7 cellular contexts compared by ENCODE assay signal in the genomic region with DNA sequence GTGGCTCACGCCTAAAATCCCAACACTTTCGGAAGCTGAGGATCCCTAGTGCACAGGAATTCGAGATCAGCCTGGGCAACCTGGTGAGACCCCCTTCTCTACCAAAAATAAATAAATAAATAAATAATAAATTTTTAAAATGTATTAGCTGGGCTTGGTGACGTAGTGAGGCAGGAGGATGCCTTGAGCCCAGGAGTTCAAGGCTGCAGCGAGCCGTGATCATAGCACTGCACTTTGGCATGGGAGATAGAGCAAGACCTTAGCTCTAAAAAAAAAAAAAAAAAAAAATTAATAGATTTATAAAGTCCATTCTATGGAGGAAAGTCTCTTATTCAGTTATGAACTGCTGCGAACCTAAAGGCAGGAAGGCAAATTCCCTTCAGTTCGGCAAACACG. TPM values are rescaled to one million over a fixed set of nuclear protein-coding genes. Genes with fewer than 3 reads are reported as not detected.
DNase-seq lines count a peak whose midpoint lies in the region; ATAC-seq, FAIRE-seq and TF ChIP-seq lines count a peak whose summit lies in the region.

No MANE protein-coding gene starts in this region.

- H3K4me1 Mint-ChIP-seq in activated CD8-positive, alpha-beta T cell treated with anti-CD3 and anti-CD28 coated beads for 36 hours (ENCODE audit: low read depth) = peaks cover 10% of the 10 kb centered on the region
- peaks cover 13% of the 10 kb centered on the region for H3K4me1 Mint-ChIP-seq in stimulated activated effector memory CD8-positive, alpha-beta T cell treated with anti-CD3 and anti-CD28 coated beads, Interleukin-12 subunit alpha, Interleukin-12 subunit beta, amount 100 ng/mL, for 72 hours

- no peaks in the 10 kb centered on the region for H3K36me3 ChIP-seq in iPS-15b (ENCODE audit: control insufficient read depth, insufficient read depth, low read length)

- POLR2A ChIA-PET in activated CD8-positive, alpha-beta T cell treated with anti-CD3 and anti-CD28 coated beads for 36 hours (lab: Charles Lee) = no interaction called here

- peak overlapping the region; percentile 85 for H3K9ac ChIP-seq in iPS-15b (ENCODE audit: low read depth, low read length)

- DNase-seq in HFF-Myc (ENCODE audit: extremely low read depth, low read depth) (no peak), NOMO-1 treated with dmso at 0.1 percent for 144 hours (lab: John Stamatoyannopoulos, UW; ENCODE audit: unreplicated experiment) (no peak), H54 (ENCODE audit: insufficient read length, low spot score) (no peak)
- DNase-seq in activated CD8-positive, alpha-beta T cell treated with anti-CD3 and anti-CD28 coated beads for 36 hours = no peak
- DNase-seq in stimulated activated effector memory CD8-positive, alpha-beta T cell treated with anti-CD3 and anti-CD28 coated beads, Interleukin-12 subunit alpha, Interleukin-12 subunit beta, amount 100 ng/mL, for 72 hours (ENCODE audit: low spot score in 2 of 2) = no peak

- no peak for FAIRE-seq in H54 (lab: Jason Lieb, UNC)

- no peaks in the 10 kb centered on the region for H3K27me3 ChIP-seq in iPS-15b (ENCODE audit: control insufficient read depth, insufficient read depth, low read length)

- CTCF ChIA-PET in activated CD8-positive, alpha-beta T cell treated with anti-CD3 and anti-CD28 coated beads for 36 hours (lab: Charles Lee) = no interaction called here

- intact Hi-C loops in activated CD8-positive, alpha-beta T cell treated with anti-CD3 and anti-CD28 coated beads for 36 hours (cut with micrococcal nuclease) = no loop called here

- H3K36me3 Mint-ChIP-seq in activated CD8-positive, alpha-beta T cell treated with anti-CD3 and anti-CD28 coated beads for 36 hours (ENCODE audit: low read depth) = no peaks in the 10 kb centered on the region
- peaks cover 5% of the 10 kb centered on the region for H3K36me3 Mint-ChIP-seq in stimulated activated effector memory CD8-positive, alpha-beta T cell treated with anti-CD3 and anti-CD28 coated beads, Interleukin-12 subunit alpha, Interleukin-12 subunit beta, amount 100 ng/mL, for 72 hours

- H3K27me3 Mint-ChIP-seq in activated CD8-positive, alpha-beta T cell treated with anti-CD3 and anti-CD28 coated beads for 36 hours = no peaks in the 10 kb centered on the region

- peak overlapping the region; percentile 97 for H3K4me3 Mint-ChIP-seq in activated CD8-positive, alpha-beta T cell treated with anti-CD3 and anti-CD28 coated beads for 36 hours
- peak overlapping the region; percentile 87 for H3K4me3 Mint-ChIP-seq in stimulated activated effector memory CD8-positive, alpha-beta T cell treated with anti-CD3 and anti-CD28 coated beads, Interleukin-12 subunit alpha, Interleukin-12 subunit beta, amount 100 ng/mL, for 72 hours

- peak overlapping the region; percentile 60 for H3K4me3 ChIP-seq in HFF-Myc (replicated peaks; ENCODE audit: low read depth, low read length)
- peak overlapping the region; percentile 84 for H3K4me3 ChIP-seq in iPS-15b (ENCODE audit: low read depth, low read length)

- H3K27ac Mint-ChIP-seq in activated CD8-positive, alpha-beta T cell treated with anti-CD3 and anti-CD28 coated beads for 36 hours = no peak overlapping the region
- no peak overlapping the region for H3K27ac Mint-ChIP-seq in stimulated activated effector memory CD8-positive, alpha-beta T cell treated with anti-CD3 and anti-CD28 coated beads, Interleukin-12 subunit alpha, Interleukin-12 subunit beta, amount 100 ng/mL, for 72 hours

- H3K9me3 Mint-ChIP-seq in activated CD8-positive, alpha-beta T cell treated with anti-CD3 and anti-CD28 coated beads for 36 hours = no peaks in the 10 kb centered on the region
- H3K9me3 Mint-ChIP-seq in stimulated activated effector memory CD8-positive, alpha-beta T cell treated with anti-CD3 and anti-CD28 coated beads, Interleukin-12 subunit alpha, Interleukin-12 subunit beta, amount 100 ng/mL, for 72 hours = no peaks in the 10 kb centered on the region

- no peak for TF ChIP-seq POLR2A in H54 (IDR thresholded peaks at IDR 0.05; ENCODE audit: low read depth, low read length)

- H3K9me3 ChIP-seq in iPS-15b (ENCODE audit: control insufficient read depth, insufficient read depth, low read length) = no peaks in the 10 kb centered on the region

- no peak for TF ChIP-seq CTCF in HFF-Myc (IDR thresholded peaks at IDR 0.05; ENCODE audit: low read depth, low read length, missing control alignments)
- TF ChIP-seq CTCF in activated CD8-positive, alpha-beta T cell treated with anti-CD3 and anti-CD28 coated beads for 36 hours (IDR thresholded peaks at IDR 0.05) = no peak

- peaks cover 2% of the 10 kb centered on the region for H3K4me1 ChIP-seq in iPS-15b (ENCODE audit: control insufficient read depth, insufficient read depth, low read length)

- no peak for ATAC-seq in activated CD8-positive, alpha-beta T cell treated with anti-CD3 and anti-CD28 coated beads for 36 hours
- ATAC-seq in stimulated activated effector memory CD8-positive, alpha-beta T cell treated with anti-CD3 and anti-CD28 coated beads, Interleukin-12 subunit alpha, Interleukin-12 subunit beta, amount 100 ng/mL, for 72 hours = no peak
- no peak for ATAC-seq in GM21381 (IDR thresholded peaks at IDR 0.05; ENCODE audit: unreplicated experiment)

RNA-seq across cellular contexts. Expression of a gene that starts 1.1 kb away (rescaled TPM):
- total RNA-seq in activated CD8-positive, alpha-beta T cell treated with anti-CD3 and anti-CD28 coated beads for 36 hours = 10 to 100 TPM in 1 of 2 experiments, 1 to 10 TPM in 1; 8.1 to 10.0 TPM
